In genomic region chr19:16382775-16383543, GRCh38 we compare ENCODE assay signal across 8 cellular contexts. TPM values are rescaled to one million over a fixed set of nuclear protein-coding genes. Genes with fewer than 3 reads are reported as not detected.
DNase-seq lines count a peak whose midpoint lies in the region; ATAC-seq lines count a peak whose summit lies in the region.

No MANE protein-coding gene starts in this region.

- CTCF ChIA-PET in activated CD4-positive, alpha-beta memory T cell treated with anti-CD3 and anti-CD28 coated beads, Interleukin-2, amount 10 ng/mL, durations not matched to agents 7 days and 5 days (lab: Charles Lee) = interaction anchor here (0.7 to 5.2 kb wide), 40 partner anchors 10 to 247 kb away, joined by 3 to 121 read pairs (median 4); partner anchors contain the start of genes AP1M1, FAM32A and KLF2

- no peak overlapping the region for H2AFZ ChIP-seq in ACC112 (ENCODE audit: low read length, unreplicated experiment)

- H3K4me1 Mint-ChIP-seq in activated CD4-positive, alpha-beta memory T cell treated with anti-CD3 and anti-CD28 coated beads, Interleukin-2, amount 10 ng/mL, durations not matched to agents 7 days and 5 days = peaks cover 47% of the 10 kb centered on the region

- H3K36me3 ChIP-seq in ACC112 (ENCODE audit: insufficient read depth, low read length) = no peaks in the 10 kb centered on the region

- no peaks in the 10 kb centered on the region for H3K9me3 Mint-ChIP-seq in activated CD4-positive, alpha-beta memory T cell treated with anti-CD3 and anti-CD28 coated beads, Interleukin-2, amount 10 ng/mL, durations not matched to agents 7 days and 5 days

- DNase-seq in GM19240 (ENCODE audit: insufficient read length, low spot score) (peak; percentile 79), NCI-H69 (lab: John Stamatoyannopoulos, UW) (peak; percentile 27), lung microvascular endothelial cell (ENCODE audit: low read depth in 2 of 2) (peak; percentile 92 to 94)
- DNase-seq in activated CD4-positive, alpha-beta memory T cell treated with anti-CD3 and anti-CD28 coated beads, Interleukin-2, amount 10 ng/mL, durations not matched to agents 7 days and 5 days = peak; percentile 87
- peak; percentile 74 for DNase-seq in effector CD4-positive, alpha-beta T cell
- DNase-seq in stimulated activated CD4-positive, alpha-beta T cell treated with anti-CD3 and anti-CD28 coated beads, TNF-alpha, amount 100 ng/mL, for 1 hour (ENCODE audit: low read depth in 3 of 3, low spot score in 1 of 3) = peak; percentile 57 to 72 (median 65)

- H3K36me3 Mint-ChIP-seq in activated CD4-positive, alpha-beta memory T cell treated with anti-CD3 and anti-CD28 coated beads, Interleukin-2, amount 10 ng/mL, durations not matched to agents 7 days and 5 days (ENCODE audit: low read depth) = peaks cover 51% of the 10 kb centered on the region

- H3K4me3 ChIP-seq in ACC112 (ENCODE audit: low read depth, low read length) = no peak overlapping the region

- no peak for ATAC-seq in GM21447 (IDR thresholded peaks at IDR 0.05; ENCODE audit: unreplicated experiment)

- H3K27ac ChIP-seq in ACC112 (ENCODE audit: low read depth, low read length) = peak overlapping the region; percentile 87

- peaks cover 17% of the 10 kb centered on the region for H3K4me1 ChIP-seq in ACC112 (ENCODE audit: control insufficient read depth, insufficient read depth, low read length, unreplicated experiment)

- peak overlapping the region; percentile 82 for H3K27ac Mint-ChIP-seq in activated CD4-positive, alpha-beta memory T cell treated with anti-CD3 and anti-CD28 coated beads, Interleukin-2, amount 10 ng/mL, durations not matched to agents 7 days and 5 days

- no peaks in the 10 kb centered on the region for H3K27me3 Mint-ChIP-seq in activated CD4-positive, alpha-beta memory T cell treated with anti-CD3 and anti-CD28 coated beads, Interleukin-2, amount 10 ng/mL, durations not matched to agents 7 days and 5 days

- H3K79me2 ChIP-seq in ACC112 (ENCODE audit: control insufficient read depth, insufficient read depth, low read length, unreplicated experiment) = no peaks in the 10 kb centered on the region

- H3K4me3 Mint-ChIP-seq in activated CD4-positive, alpha-beta memory T cell treated with anti-CD3 and anti-CD28 coated beads, Interleukin-2, amount 10 ng/mL, durations not matched to agents 7 days and 5 days = peak overlapping the region; percentile 32

- H3K27me3 ChIP-seq in ACC112 (ENCODE audit: insufficient read depth, low read length) = no peaks in the 10 kb centered on the region

- POLR2A ChIA-PET in activated CD4-positive, alpha-beta memory T cell treated with anti-CD3 and anti-CD28 coated beads, Interleukin-2, amount 10 ng/mL, durations not matched to agents 7 days and 5 days (lab: Charles Lee) = interaction anchor here (0.8 to 34.9 kb wide), 14 partner anchors 13 to 306 kb away, joined by 3 to 3221 read pairs (median 6); partner anchors contain the start of genes AP1M1, FAM32A, HSH2D and KLF2

RNA-seq across cellular contexts. Expression of gene KLF2, which starts 58.3 kb away (rescaled TPM):
- 100 to 1,000 TPM; 410 to 423 TPM for total RNA-seq in activated CD4-positive, alpha-beta memory T cell treated with anti-CD3 and anti-CD28 coated beads, Interleukin-2, amount 10 ng/mL, durations not matched to agents 7 days and 5 days
- total RNA-seq in lung microvascular endothelial cell = 2.6 and 10.1 TPM in 2 replicates

Comparison
In these comparisons a context has a peak if more than half of its experiments do, and no peak if none do; other contexts are left out.
1. DNase-seq: peak in every context shown above with its lines; median percentile 93 in lung microvascular endothelial cell; 87 in activated CD4-positive, alpha-beta memory T cell treated with anti-CD3 and anti-CD28 coated beads, Interleukin-2, amount 10 ng/mL, durations not matched to agents 7 days and 5 days; 79 in GM19240; 74 in effector CD4-positive, alpha-beta T cell; 65 in stimulated activated CD4-positive, alpha-beta T cell treated with anti-CD3 and anti-CD28 coated beads, TNF-alpha, amount 100 ng/mL, for 1 hour; 27 in NCI-H69.
2. RNA of gene KLF2, which starts 58.3 kb away (total RNA-seq): 410 to 423 TPM in activated CD4-positive, alpha-beta memory T cell treated with anti-CD3 and anti-CD28 coated beads, Interleukin-2, amount 10 ng/mL, durations not matched to agents 7 days and 5 days; 2.6 to 10.1 TPM in lung microvascular endothelial cell; every median in the first group is over 10 times any median in the second.